Comparison of ENCODE assay signal across 8 cellular contexts in the genomic region with DNA sequence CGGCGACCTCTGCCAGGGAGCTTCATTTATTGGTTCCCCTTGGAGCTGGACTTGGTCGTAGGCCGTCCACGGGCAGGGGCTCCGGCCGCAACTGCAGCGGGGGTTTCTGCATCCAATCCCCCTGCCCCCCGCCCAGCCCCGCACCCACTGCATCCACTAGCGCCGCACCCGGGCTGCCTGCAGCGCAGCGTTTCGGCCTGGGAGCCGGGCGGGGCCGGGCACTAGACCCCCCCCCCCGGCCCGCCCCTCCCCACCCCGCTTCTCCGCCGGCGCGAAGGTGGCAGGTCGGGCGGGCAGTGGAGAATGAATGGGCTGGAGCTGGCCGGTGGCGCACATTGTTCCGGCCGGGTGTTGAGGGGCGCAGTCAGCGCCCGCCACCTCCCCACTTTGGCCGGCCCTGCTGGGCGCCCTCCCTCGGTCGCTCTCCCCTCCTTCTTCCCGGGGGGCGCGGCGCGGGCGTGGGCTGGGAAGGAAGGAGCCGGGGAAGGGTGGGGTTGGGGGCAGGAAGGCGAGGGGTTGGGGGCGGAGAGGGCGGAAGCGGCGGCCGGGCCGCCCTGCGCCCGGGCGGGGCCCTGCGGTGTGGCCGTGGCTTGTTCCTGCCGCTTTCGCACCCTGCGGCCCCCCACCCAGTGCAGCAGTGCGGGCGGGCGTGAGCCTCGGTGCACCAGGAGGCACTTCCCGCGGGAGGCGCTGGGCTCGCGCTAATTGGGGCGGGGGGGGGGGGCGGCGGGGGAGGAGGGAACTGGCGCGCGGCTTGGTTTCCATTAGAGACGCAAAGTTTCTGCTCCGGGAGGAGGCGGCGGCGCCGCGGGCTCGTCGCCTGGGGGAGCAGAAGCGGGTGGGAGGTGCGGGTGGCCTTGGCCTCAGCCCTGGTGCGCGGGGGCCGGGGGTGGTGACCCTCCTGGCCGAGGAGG. TPM values are rescaled to one million over a fixed set of nuclear protein-coding genes. Genes with fewer than 3 reads are reported as not detected.
DNase-seq lines count a peak whose midpoint lies in the region; ATAC-seq, FAIRE-seq and TF ChIP-seq lines count a peak whose summit lies in the region.

No MANE protein-coding gene starts in this region.

- intact Hi-C loops in kidney (cut with DNase I): no loop called here

- H3K4me1 ChIP-seq in ES-I3 (ENCODE audit: insufficient read depth, low read length): peaks cover 7% of the 10 kb centered on the region
- H3K4me1 ChIP-seq in kidney (ENCODE audit: control insufficient read depth in 1 of 2, insufficient read depth in 1 of 2, low read depth in 1 of 2, low read length in 2 of 2): peaks cover 12 to 20% of the 10 kb centered on the region in 2 donors

- H3K27ac ChIP-seq in caudate nucleus (ENCODE audit: low read depth, low read length) (peak overlapping the region; percentile 96), kidney (ENCODE audit: low read depth in 2 of 2, low read length in 2 of 2) (peak overlapping the region; percentile 85 to 89)

- peak overlapping the region; percentile 93 to 95 for H3K4me3 ChIP-seq in kidney (ENCODE audit: low read length in 2 of 2)

- H3K36me3 ChIP-seq in ES-I3 (ENCODE audit: insufficient read depth, low read length): peaks cover 21% of the 10 kb centered on the region
- peaks cover 17 to 29% of the 10 kb centered on the region in 2 donors for H3K36me3 ChIP-seq in kidney (ENCODE audit: control insufficient read depth in 1 of 2, insufficient read depth in 2 of 2, low read length in 2 of 2)

- TF ChIP-seq CTCF in kidney (IDR thresholded peaks at IDR 0.05; ENCODE audit: borderline replicate concordance, extremely low read depth, insufficient read depth): no peak

- no peak for FAIRE-seq in kidney (lab: Jason Lieb, UNC)

- H3K9ac ChIP-seq in ES-I3 (ENCODE audit: low read depth, low read length): peak overlapping the region; percentile 69
- H3K9ac ChIP-seq in kidney (ENCODE audit: low read length in 2 of 2): peak overlapping the region; percentile 82 to 90

- H3K9me3 ChIP-seq in ES-I3 (ENCODE audit: control insufficient read depth, insufficient read depth, low read length) (no peaks in the 10 kb centered on the region), kidney (ENCODE audit: control insufficient read depth in 1 of 2, low read length in 2 of 2) (no peaks in the 10 kb centered on the region)

- ATAC-seq in GM21723 (IDR thresholded peaks at IDR 0.05; ENCODE audit: unreplicated experiment) (peak; percentile 30), HG03469 (IDR thresholded peaks at IDR 0.05; ENCODE audit: unreplicated experiment) (no peak)

- DNase-seq in LoVo (ENCODE audit: low spot score) (peak; percentile 44), caudate nucleus (lab: John Stamatoyannopoulos, UW) (peak in 42 of 61 donors; percentile 19 to 80 (median 60)), kidney (peak; percentile 91)
- DNase-seq in activated CD4-positive, CD25-positive, alpha-beta regulatory T cell (lab: John Stamatoyannopoulos, UW): peak in 3 of 4 experiments; percentile 31 to 62 (median 62)
- DNase-seq in stimulated activated CD4-positive, alpha-beta T cell treated with anti-CD3 and anti-CD28 coated beads, Interleukin-15, amount 100 ng/mL, for 24 hours: peak; percentile 77

RNA-seq across cellular contexts. Expression of a gene that starts 0.8 kb away (rescaled TPM):
- total RNA-seq in kidney: 328 TPM
- 469 TPM for polyA plus RNA-seq in kidney (ENCODE audit: insufficient read depth, low read depth, low replicate concordance)
